16 cellular contexts compared by ENCODE assay signal in genomic region chr3:89957461-89957860, GRCh38.
DNase-seq lines count a peak whose midpoint lies in the region; ATAC-seq, FAIRE-seq and TF ChIP-seq lines count a peak whose summit lies in the region.
"Had no signal": no experiment of that assay in that cellular context is flagged by ENCODE, and none has a peak within 500 bp of the region (broad histone marks: within the 10 kb centered on the region; RNA-seq: fewer than 3 reads in every experiment).

No MANE protein-coding gene starts in this region.

- H3K9ac ChIP-seq in adipocyte (ENCODE audit: low read length) (no peak overlapping the region), H1 (replicated peaks in 1 of 4; ENCODE audit: extremely low read depth in 1 of 4, low read depth in 3 of 4, low read length in 3 of 4) (no peak overlapping the region)

- no peaks in the 10 kb centered on the region for H3K79me2 ChIP-seq in H1 (ENCODE audit: control insufficient read depth in 1 of 2, insufficient read depth in 2 of 2, low read length in 2 of 2)

- H3K27me3 ChIP-seq in adipocyte (replicated peaks; ENCODE audit: control insufficient read depth, insufficient read depth, low read length) (no peaks in the 10 kb centered on the region), H1 (replicated peaks in 1 of 4; ENCODE audit: control insufficient read depth in 3 of 4, extremely low read depth in 1 of 4, insufficient read depth in 3 of 4, low read length in 3 of 4) (no peaks in the 10 kb centered on the region)

- no peak overlapping the region for H4K8ac ChIP-seq in H1 (ENCODE audit: extremely low read depth, insufficient read depth, low read length)

- no peak overlapping the region for H2BK12ac ChIP-seq in H1 (ENCODE audit: low read depth, low read length)

- no peak overlapping the region for H3K4ac ChIP-seq in H1 (replicated peaks; ENCODE audit: insufficient read length, low read depth, low read length)

- TF ChIP-seq RAD21 in H1 (IDR thresholded peaks at IDR 0.05 in 1 of 2, conservative IDR thresholded peaks at IDR 0.05 in 1 of 2; ENCODE audit: low read depth in 2 of 2, low read length in 2 of 2) = no peak

- no peak overlapping the region for H3K14ac ChIP-seq in H1 (ENCODE audit: insufficient read length)

- H4K20me1 ChIP-seq in H1 (replicated peaks in 1 of 2; ENCODE audit: control insufficient read depth in 1 of 2, insufficient read depth in 2 of 2, low read length in 2 of 2) = no peaks in the 10 kb centered on the region

- no peak for TF ChIP-seq POLR2A in H1 (IDR thresholded peaks at IDR 0.05; ENCODE audit: control extremely low read depth in 1 of 2, low read depth in 2 of 2, low read length in 2 of 2)

- POLR2A ChIA-PET in H1 (lab: Charles Lee; ENCODE audit: partially characterized antibody) = no interaction called here

- no peak overlapping the region for H4K5ac ChIP-seq in H1 (ENCODE audit: insufficient read length, low read depth, low read length)

- no peaks in the 10 kb centered on the region for H3K36me3 ChIP-seq in adipocyte (ENCODE audit: control insufficient read depth, insufficient read depth, low read length, severe bottlenecking)
- H3K36me3 ChIP-seq in H1 (ENCODE audit: control insufficient read depth in 2 of 4, insufficient read depth in 4 of 4, low read length in 3 of 4) = no peaks in the 10 kb centered on the region

- H2BK5ac ChIP-seq in H1 (ENCODE audit: low read depth, low read length) = no peak overlapping the region

- TF ChIP-seq EP300 in H1 (IDR thresholded peaks at IDR 0.05; ENCODE audit: borderline replicate concordance in 1 of 2, low read depth in 2 of 2, low read length in 2 of 2) = no peak

- H3K9me3 ChIP-seq in adipocyte (ENCODE audit: control insufficient read depth, low read length) (peaks cover 4% of the 10 kb centered on the region), H1 (ENCODE audit: insufficient read depth in 2 of 2, low read depth in 1 of 2, low read length in 1 of 2) (no peaks in the 10 kb centered on the region)

- no peak overlapping the region for H3K56ac ChIP-seq in H1 (replicated peaks; ENCODE audit: insufficient read length, low read depth, low read length)

- H4K91ac ChIP-seq in H1 (replicated peaks; ENCODE audit: insufficient read length, low read length) = no peak overlapping the region

- no peak overlapping the region for H2BK120ac ChIP-seq in H1 (replicated peaks; ENCODE audit: low read depth, low read length)

- no peak overlapping the region for H3K23ac ChIP-seq in H1 (ENCODE audit: insufficient read length)

- H2AFZ ChIP-seq in H1 (ENCODE audit: low read length) = no peak overlapping the region

- H3K4me2 ChIP-seq in H1 (ENCODE audit: insufficient read depth in 1 of 2, low read depth in 2 of 2, low read length in 2 of 2) = no peak overlapping the region

- no peaks in the 10 kb centered on the region for H3K79me1 ChIP-seq in H1 (ENCODE audit: low read depth, low read length)

- peak; percentile 28 for FAIRE-seq in H1 (lab: Jason Lieb, UNC)

- no peak for TF ChIP-seq CTCF in H1 (IDR thresholded peaks at IDR 0.05; ENCODE audit: control extremely low read depth in 1 of 3, insufficient read depth in 1 of 3, low read depth in 1 of 3, low read length in 3 of 3)

- H3K23me2 ChIP-seq in H1 (ENCODE audit: low read depth, low read length) = no peaks in the 10 kb centered on the region

- no peak overlapping the region for H2BK15ac ChIP-seq in H1 (ENCODE audit: low read length)

- ATAC-seq in HG03442 (IDR thresholded peaks at IDR 0.05; ENCODE audit: unreplicated experiment) (no peak), HG02981 (IDR thresholded peaks at IDR 0.05; ENCODE audit: unreplicated experiment) (no peak), HG03139 (IDR thresholded peaks at IDR 0.05; ENCODE audit: unreplicated experiment) (no peak)

- H3K4me1 ChIP-seq in adipocyte (ENCODE audit: control insufficient read depth, insufficient read depth, low read length) (peaks cover 7% of the 10 kb centered on the region), H1 (replicated peaks in 1 of 4; ENCODE audit: control insufficient read depth in 3 of 4, insufficient read depth in 4 of 4, low read length in 3 of 4) (no peaks in the 10 kb centered on the region)

- H3K18ac ChIP-seq in H1 (ENCODE audit: extremely low read depth, low read length) = no peak overlapping the region

- no peak overlapping the region for H2BK20ac ChIP-seq in H1 (ENCODE audit: low read length)

- H3K4me3 ChIP-seq in adipocyte (ENCODE audit: low read length) = no peak overlapping the region
- no peak overlapping the region for H3K4me3 ChIP-seq in H1 (ENCODE audit: extremely low read depth in 1 of 4, insufficient read depth in 2 of 4, low read depth in 3 of 4, low read length in 4 of 4)

- 100% methylated on average over 3 of the region's 3 CpGs; no CpG with 5 or more reads in 1 of the 2 experiments for WGBS in H1 (ENCODE audit: extremely low coverage in 1 of 2, insufficient coverage in 1 of 2, insufficient read length in 1 of 2, insufficient replicate concordance in 2 of 2, low coverage in 1 of 2, low lambda C conversion rate in 2 of 2, missing lambda C conversion rate in 1 of 2), 2 experiments

- DNase-seq in GM03348 (ENCODE audit: low spot score) (peak; percentile 11), adipocyte (ENCODE audit: low read depth) (peak; percentile 73), H1 (ENCODE audit: low read depth in 1 of 2, low spot score in 2 of 2) (no peak), myocyte (ENCODE audit: low read depth) (peak; percentile 56), NCI-H1930 (lab: John Stamatoyannopoulos, UW) (no peak)
- DNase-seq: C1 segment of cervical spinal cord, COR-L47, DMS153, EL, Karpas-422, NCI-H2029 treated with DMSO at 0.1 percent for 48 hours, NCI-H510A, SIG-M5 had no signal

- no peak overlapping the region for H2AK5ac ChIP-seq in H1 (ENCODE audit: low read depth, low read length)

- H3K27ac ChIP-seq in H1 (ENCODE audit: low read depth, low read length) = no peak overlapping the region

- CTCF ChIA-PET in H1 (lab: Charles Lee; ENCODE audit: partially characterized antibody) = interaction anchor here (1.8 kb wide), 1 partner anchor 10 kb away, joined by 5 read pairs; no protein-coding TSS in a partner anchor

TF ChIP-seq in H1, 55 proteins besides CTCF, POLR2A, EP300 and RAD21:
- TF ChIP-seq POU5F1 (IDR thresholded peaks at IDR 0.05; ENCODE audit: low read depth, low read length) = no peak
- TF ChIP-seq SIN3A (conservative IDR thresholded peaks at IDR 0.05 in 1 of 2, IDR thresholded peaks at IDR 0.05 in 1 of 2; ENCODE audit: low read depth in 1 of 2, low read length in 2 of 2) = no peak
- no peak for TF ChIP-seq RNF2 (IDR thresholded peaks at IDR 0.05; ENCODE audit: borderline replicate concordance, low read depth, low read length, missing control alignments, poor library complexity, severe bottlenecking)
- no peak for TF ChIP-seq JUND (IDR thresholded peaks at IDR 0.05; ENCODE audit: low read length)
- no peak for TF ChIP-seq BACH1 (IDR thresholded peaks at IDR 0.05; ENCODE audit: low read length)
- TF ChIP-seq CHD2 (IDR thresholded peaks at IDR 0.05; ENCODE audit: low read length) = no peak
- no peak for TF ChIP-seq CREB1 (IDR thresholded peaks at IDR 0.05)
- no peak for TF ChIP-seq CEBPB (IDR thresholded peaks at IDR 0.05; ENCODE audit: low read depth, low read length)
- TF ChIP-seq BRCA1 (IDR thresholded peaks at IDR 0.05; ENCODE audit: low read depth, low read length) = no peak
- TF ChIP-seq RXRA (IDR thresholded peaks at IDR 0.05; ENCODE audit: insufficient read depth, low read depth, low read length) = no peak
- TF ChIP-seq TBP (IDR thresholded peaks at IDR 0.05; ENCODE audit: low read depth, low read length) = no peak
TF ChIP-seq in H1: peak in this region for 0.

Comparison
In these comparisons a context has a peak if more than half of its experiments do, and no peak if none do; other contexts are left out.
1. DNase-seq: peak in GM03348 (single experiment), adipocyte (single experiment) and myocyte (single experiment); none in H1 (0 of 2) and NCI-H1930 (0 of 2).